In the genomic region with DNA sequence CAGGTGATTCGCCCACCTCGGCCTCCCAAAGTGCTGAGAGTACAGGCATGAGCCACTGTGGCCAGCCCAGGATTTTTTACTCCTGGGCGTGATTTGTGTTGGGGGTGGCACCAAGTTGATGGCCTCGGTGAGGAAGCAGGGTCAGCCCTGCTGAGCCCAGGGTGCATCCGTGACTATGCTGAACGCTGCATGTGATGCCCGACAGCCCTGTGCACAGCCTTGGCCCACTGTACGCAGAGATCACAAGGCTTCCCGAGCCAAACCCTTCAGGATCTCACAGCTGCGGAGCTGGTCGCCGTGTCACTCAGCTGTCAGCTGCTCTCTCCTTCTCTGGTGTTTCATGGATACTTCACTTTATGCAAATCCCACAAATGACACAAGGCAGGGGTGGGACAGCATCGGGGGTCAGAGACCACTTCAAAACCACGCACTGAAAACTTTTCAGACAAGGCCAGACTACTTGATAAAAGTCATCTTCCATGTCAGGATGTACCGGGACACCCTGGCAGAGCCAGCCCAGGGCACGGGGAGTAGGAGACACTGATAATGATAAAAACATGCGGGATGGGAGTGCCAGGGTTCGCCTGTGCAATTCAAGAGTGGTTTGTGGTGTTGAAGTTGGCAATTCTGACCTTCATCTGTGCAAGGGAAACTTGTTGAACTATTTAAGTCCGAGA, we compare ENCODE assay signal across 25 cellular contexts.
"Had no signal": no experiment of that assay in that cellular context is flagged by ENCODE, and none has a peak within 500 bp of the region (broad histone marks: within the 10 kb centered on the region; RNA-seq: fewer than 3 reads in every experiment).

No MANE protein-coding gene starts in this region.

- FAIRE-seq: islet of Langerhans had no signal

- H3K4me3 Mint-ChIP-seq: natural killer cell, neural crest cell had no signal

- H3K4me1 ChIP-seq: parathyroid adenoma, prostate gland, testis, tibial nerve, upper lobe of right lung, vagina had no signal

- H3K27ac Mint-ChIP-seq: natural killer cell; stimulated activated memory B cell treated with anti-CD40 and anti-IgM and Interleukin-4, amounts not matched to agents 10 μg/mL and 1 μg/mL and 100 μg/mL, for 72 hours; stimulated activated naive CD8-positive, alpha-beta T cell treated with anti-CD3 and anti-CD28 coated beads, Interleukin-15, amount 100 ng/mL, for 72 hours had no signal

- H3K36me3 Mint-ChIP-seq: natural killer cell; stimulated activated memory B cell treated with anti-CD40 and anti-IgM and Interleukin-4, amounts not matched to agents 10 μg/mL and 1 μg/mL and 100 μg/mL, for 72 hours had no signal

- H3K9me3 ChIP-seq: heart left ventricle, mucosa of descending colon, prostate gland, testis, tibial nerve, upper lobe of right lung, vagina had no signal

- ATAC-seq: left lobe of liver; mucosa of descending colon; natural killer cell; stimulated activated memory B cell treated with anti-CD40 and anti-IgM and Interleukin-4, amounts not matched to agents 10 μg/mL and 1 μg/mL and 100 μg/mL, for 72 hours; stimulated activated naive CD8-positive, alpha-beta T cell treated with anti-CD3 and anti-CD28 coated beads, Interleukin-15, amount 100 ng/mL, for 72 hours had no signal

- H3K27me3 ChIP-seq: dorsolateral prefrontal cortex, testis, upper lobe of right lung, vagina had no signal

- H3K9ac ChIP-seq: parathyroid adenoma had no signal

- H3K9me3 Mint-ChIP-seq: natural killer cell; neural crest cell; stimulated activated memory B cell treated with anti-CD40 and anti-IgM and Interleukin-4, amounts not matched to agents 10 μg/mL and 1 μg/mL and 100 μg/mL, for 72 hours; stimulated activated naive CD8-positive, alpha-beta T cell treated with anti-CD3 and anti-CD28 coated beads, Interleukin-15, amount 100 ng/mL, for 72 hours had no signal

- H3K4me3 ChIP-seq: heart left ventricle, mucosa of descending colon, prostate gland, testis, tibial nerve, upper lobe of right lung, vagina had no signal

- H3K27ac ChIP-seq: heart left ventricle, parathyroid adenoma, prostate gland, testis, tibial nerve, upper lobe of right lung, vagina had no signal

- DNase-seq: cortex of kidney; dorsolateral prefrontal cortex; effector CD8-positive, alpha-beta T cell; foreskin melanocyte; heart left ventricle; hypothalamus; kidney glomerular epithelial cell; mammary epithelial cell; mucosa of descending colon; natural killer cell; occipital lobe; stimulated activated CD4-positive, alpha-beta T cell treated with anti-CD3 and anti-CD28 coated beads, Interleukin-15, amount 100 ng/mL, for 24 hours; stimulated activated CD4-positive, alpha-beta T cell treated with anti-CD3 and anti-CD28 coated beads, Interleukin-1b, Interleukin-23, amount 100 ng/mL, for 48 hours; stimulated activated CD4-positive, alpha-beta T cell treated with anti-CD3 and anti-CD28 coated beads, Interleukin-4, amount 100 ng/mL, for 24 hours; stimulated activated naive CD8-positive, alpha-beta T cell treated with anti-CD3 and anti-CD28 coated beads, Interleukin-15, amount 100 ng/mL, for 72 hours; testis; upper lobe of right lung had no signal

- H3K36me3 ChIP-seq: heart left ventricle, prostate gland, tibial nerve, upper lobe of right lung, vagina had no signal

- H2AFZ ChIP-seq: parathyroid adenoma had no signal

- H3K79me2 ChIP-seq: parathyroid adenoma had no signal
